ENCODE assay signal across 8 cellular contexts in the genomic region with DNA sequence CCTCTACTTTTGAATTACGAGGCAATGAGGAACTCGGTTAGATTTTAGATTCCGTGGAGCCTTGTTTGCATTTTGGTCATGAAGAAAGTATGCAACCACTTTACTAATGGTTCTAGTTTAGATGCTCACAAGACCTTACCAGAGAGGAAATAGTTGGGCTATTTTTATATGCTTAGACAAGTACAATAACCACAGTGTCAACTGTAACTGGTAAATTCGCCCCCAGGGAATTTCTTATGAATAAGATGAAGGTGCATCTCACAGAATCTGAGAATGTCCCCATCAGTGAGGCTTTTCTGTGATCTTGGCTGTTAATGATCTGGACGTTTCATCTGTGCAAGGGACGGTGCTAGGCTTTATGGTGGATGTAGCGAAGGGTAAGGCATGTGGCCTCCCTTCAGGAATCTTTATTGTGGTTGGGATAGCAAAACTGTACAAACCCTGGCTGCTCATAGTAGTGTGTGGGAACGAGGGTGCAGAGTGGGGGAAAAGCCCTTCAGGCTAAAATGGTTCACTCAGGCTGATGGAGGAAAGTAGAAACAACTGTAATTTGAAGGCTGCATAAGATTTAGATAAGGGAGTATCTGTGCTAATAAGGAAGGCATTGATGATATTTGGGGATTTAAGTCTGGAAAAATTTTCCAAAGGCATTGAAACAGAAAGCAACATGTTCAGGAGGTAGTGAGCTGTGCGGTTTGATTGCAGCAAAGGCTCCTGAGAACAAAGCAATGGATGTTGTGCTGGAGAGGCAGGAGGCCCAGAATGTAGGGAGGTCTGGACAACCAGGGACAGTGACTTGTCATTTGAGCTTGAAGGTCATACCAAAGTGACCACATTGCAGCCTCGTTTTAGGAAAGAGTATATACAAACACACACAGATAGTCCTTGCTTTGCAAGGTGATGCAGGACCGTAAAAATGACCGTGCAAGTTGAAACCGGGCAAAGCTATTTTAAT. TPM values are rescaled to one million over a fixed set of nuclear protein-coding genes. Genes with fewer than 3 reads are reported as not detected.
A peak's percentile ranks its signal among the peaks of the same experiment; 100 is the strongest.
DNase-seq lines count a peak whose midpoint lies in the region; ATAC-seq, FAIRE-seq and TF ChIP-seq lines count a peak whose summit lies in the region.

No MANE protein-coding gene starts in this region.

- H3K4me3 Mint-ChIP-seq in IgD-negative memory B cell: peak overlapping the region; percentile 48 to 90 (median 82)
- H3K4me3 Mint-ChIP-seq in naive thymus-derived CD8-positive, alpha-beta T cell: peak overlapping the region; percentile 66 to 89 (median 81)

- TF ChIP-seq POLR2A in GM12892 (IDR thresholded peaks at IDR 0.05; ENCODE audit: low read depth, low read length): no peak

- peak; percentile 84 for ATAC-seq in GM21737 (IDR thresholded peaks at IDR 0.05; ENCODE audit: unreplicated experiment)
- ATAC-seq in naive thymus-derived CD8-positive, alpha-beta T cell: peak; percentile 49 to 58

- DNase-seq in GM12892 (ENCODE audit: insufficient read length) (no peak), amniotic epithelial cell (ENCODE audit: low read depth) (peak; percentile 29), activated gamma-delta T cell treated with Interleukin-2 at 50 U/mL for 16 hours (no peak), iPS-NIHi11 (ENCODE audit: low spot score) (no peak), activated gamma-delta T cell (lab: John Stamatoyannopoulos, UW) (no peak)
- peak in 1 of 10 donors; percentile 24 for DNase-seq in naive thymus-derived CD8-positive, alpha-beta T cell

- FAIRE-seq in GM12892 (lab: Jason Lieb, UNC): peak; percentile 75

- H3K27me3 Mint-ChIP-seq in IgD-negative memory B cell: peaks cover 3% of the 10 kb centered on the region
- no peaks in the 10 kb centered on the region for H3K27me3 Mint-ChIP-seq in naive thymus-derived CD8-positive, alpha-beta T cell

- peaks cover 49 to 68% (median 50%) of the 10 kb centered on the region in 3 donors for H3K4me1 Mint-ChIP-seq in IgD-negative memory B cell
- H3K4me1 Mint-ChIP-seq in naive thymus-derived CD8-positive, alpha-beta T cell: peaks cover 42 to 91% (median 79%) of the 10 kb centered on the region in 4 donors

- no peaks in the 10 kb centered on the region for H3K9me3 Mint-ChIP-seq in IgD-negative memory B cell
- no peaks in the 10 kb centered on the region for H3K9me3 Mint-ChIP-seq in naive thymus-derived CD8-positive, alpha-beta T cell

- POLR2A ChIA-PET in naive thymus-derived CD8-positive, alpha-beta T cell (lab: Charles Lee): interaction anchor here (0.7 to 5.5 kb wide), 7 partner anchors 11 to 143 kb away, joined by 3 to 39 read pairs (median 26); a partner anchor contains a TSS

- no peaks in the 10 kb centered on the region for H3K36me3 Mint-ChIP-seq in IgD-negative memory B cell
- peaks cover 0 to 33% (median 5%) of the 10 kb centered on the region in 3 donors for H3K36me3 Mint-ChIP-seq in naive thymus-derived CD8-positive, alpha-beta T cell

- peak overlapping the region; percentile 44 to 64 (median 55) for H3K27ac Mint-ChIP-seq in IgD-negative memory B cell
- peak overlapping the region; percentile 73 to 95 (median 90) for H3K27ac Mint-ChIP-seq in naive thymus-derived CD8-positive, alpha-beta T cell

RNA-seq across cellular contexts. Expression of a gene that starts 28.4 kb away (rescaled TPM):
- polyA plus RNA-seq in GM12892 (2012; ENCODE audit: missing spikeins): 12.5 TPM
- 88.0 TPM for polyA plus RNA-seq in IgD-negative memory B cell
- 100 to 1,000 TPM; 105 to 108 TPM for total RNA-seq in naive thymus-derived CD8-positive, alpha-beta T cell
- polyA plus RNA-seq in naive thymus-derived CD8-positive, alpha-beta T cell: 100 to 1,000 TPM; 160 to 178 (median 173) TPM

RNA-seq across cellular contexts. Expression of a gene that starts 29.2 kb away (rescaled TPM):
- 0.76 TPM for polyA plus RNA-seq in GM12892 (2012; ENCODE audit: missing spikeins)
- 58.6 TPM for polyA plus RNA-seq in IgD-negative memory B cell
- 10 to 100 TPM; 31.1 to 31.3 TPM for total RNA-seq in naive thymus-derived CD8-positive, alpha-beta T cell
- polyA plus RNA-seq in naive thymus-derived CD8-positive, alpha-beta T cell: 10 to 100 TPM; 22.2 to 37.0 (median 26.1) TPM
